Comparison of ENCODE assay signal across 28 cellular contexts in the genomic region with DNA sequence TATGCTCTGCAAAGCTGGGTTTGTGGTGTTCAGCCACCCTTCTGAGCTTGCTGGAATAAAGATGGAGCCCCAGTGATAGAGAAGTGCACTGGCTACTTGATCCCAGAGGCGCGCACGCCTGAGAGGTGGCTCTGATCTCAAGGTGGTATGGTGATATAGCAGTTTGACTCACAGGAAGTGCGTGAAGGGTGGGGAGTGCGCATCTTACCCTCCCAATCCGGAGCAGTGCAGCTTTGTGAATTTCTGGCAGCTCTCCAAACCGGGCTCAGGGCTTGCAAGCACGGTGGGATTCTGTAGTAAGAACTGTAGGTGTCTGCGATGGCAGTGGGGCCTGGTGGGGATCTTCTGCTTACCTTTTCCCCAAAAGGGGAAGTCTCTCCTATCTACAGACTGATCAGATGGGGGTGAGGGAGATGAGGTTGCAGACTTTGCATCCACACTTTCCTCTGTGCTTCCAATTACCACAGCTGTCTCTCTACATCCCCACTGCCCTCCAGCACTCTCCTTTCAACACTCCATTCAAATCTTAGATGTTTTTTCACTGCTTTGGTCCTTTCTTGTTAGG.
"Had no signal": no experiment of that assay in that cellular context is flagged by ENCODE, and none has a peak within 500 bp of the region (broad histone marks: within the 10 kb centered on the region; RNA-seq: fewer than 3 reads in every experiment).

No MANE protein-coding gene starts in this region.

- H3K36me3 ChIP-seq: brain microvascular endothelial cell had no signal

- H3K27ac ChIP-seq: brain microvascular endothelial cell, coronary artery, dorsolateral prefrontal cortex, VCaP had no signal

- DNase-seq: activated CD4-positive, alpha-beta memory T cell treated with anti-CD3 and anti-CD28 coated beads, Interleukin-2, amount 10 ng/mL, durations not matched to agents 7 days and 5 days; activated CD4-positive, alpha-beta T cell treated with anti-CD3 and anti-CD28 coated beads for 1 hour; activated CD4-positive, alpha-beta T cell treated with anti-CD3 and anti-CD28 coated beads for 4 hours; activated CD4-positive, alpha-beta T cell treated with anti-CD3 and anti-CD28 coated beads, Interleukin-2, amount 10 ng/mL, durations not matched to agents 7 days and 5 days; activated CD4-positive, alpha-beta T cell treated with anti-CD3 and anti-CD28 coated beads, Interleukin-2, amount 50 U/mL, for 4 hours; activated effector memory CD4-positive, alpha-beta T cell treated with Interleukin-2 at 50 U/mL for 16 hours; activated gamma-delta T cell treated with Interleukin-2 at 50 U/mL for 16 hours; activated naive CD4-positive, alpha-beta T cell treated with anti-CD3 and anti-CD28 coated beads, Interleukin-2, amount 50 U/mL, for 16 hours; activated naive CD4-positive, alpha-beta T cell treated with Interleukin-2 at 50 U/mL for 16 hours; activated T-cell treated with anti-CD3 and anti-CD28 coated beads, Interleukin-2, amount 50 U/mL, for 4 hours; amniotic stem cell; anterior cingulate cortex; brain microvascular endothelial cell; dorsolateral prefrontal cortex; effector memory CD4-positive, alpha-beta T cell; endodermal cell; foreskin fibroblast; head of caudate nucleus; T-helper 2 cell had no signal

- H3K4me3 ChIP-seq: coronary artery, dorsolateral prefrontal cortex had no signal

- FAIRE-seq: astrocyte, bronchial epithelial cell, frontal cortex, TTC549 had no signal

- ATAC-seq: activated T-cell treated with anti-CD3 and anti-CD28 coated beads, Interleukin-2, amount 50 U/mL, for 4 hours; activated T-helper 17 cell treated with anti-CD3 and anti-CD28 coated beads, Interleukin-2, amount 50 U/mL, for 72 hours; esophagus mucosa; WTC11 had no signal
